In genomic region chr5:73037545-73037944, GRCh38 we compare ENCODE assay signal across 8 cellular contexts.
"Had no signal": no experiment of that assay in that cellular context is flagged by ENCODE, and none has a peak within 500 bp of the region (broad histone marks: within the 10 kb centered on the region; RNA-seq: fewer than 3 reads in every experiment).

No MANE protein-coding gene starts in this region.

- FAIRE-seq: H1, H54, HTR-8/SVneo had no signal

- ATAC-seq: GM23338 had no signal

- H2AFZ ChIP-seq: GM23338 had no signal

- DNase-seq: H9, HCEC 1CT, HFFc6, KG1 had no signal

- H3K4me2 ChIP-seq: GM23338 had no signal

- H3K4me3 ChIP-seq: GM23338 had no signal
